16 cellular contexts compared by ENCODE assay signal in the genomic region with DNA sequence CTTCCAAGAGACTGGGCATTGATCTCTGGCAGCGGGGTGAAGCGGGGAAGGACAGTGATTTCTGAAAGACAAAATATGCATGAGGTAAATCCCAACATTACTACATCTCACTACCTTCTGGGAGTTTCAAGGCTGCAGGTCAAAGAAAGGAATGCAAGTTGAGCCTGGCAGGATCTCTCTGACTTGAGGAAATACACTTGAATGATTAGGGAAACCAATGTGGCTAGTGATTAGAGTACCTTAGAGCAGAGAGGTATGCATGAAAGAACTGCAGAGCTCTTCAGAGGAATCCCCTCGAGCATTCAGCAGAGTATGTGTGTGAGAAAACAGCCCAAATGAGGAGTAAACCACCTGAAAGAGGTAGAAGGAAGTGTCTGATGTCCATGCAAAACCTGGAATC.
DNase-seq lines count a peak whose midpoint lies in the region; ATAC-seq, FAIRE-seq and TF ChIP-seq lines count a peak whose summit lies in the region.
"Had no signal": no experiment of that assay in that cellular context is flagged by ENCODE, and none has a peak within 500 bp of the region (broad histone marks: within the 10 kb centered on the region; RNA-seq: fewer than 3 reads in every experiment).

No MANE protein-coding gene starts in this region.

- H3K18ac ChIP-seq in neuronal stem cell (ENCODE audit: low read length), result no peak overlapping the region

- peak overlapping the region; percentile 17 for H4K8ac ChIP-seq in neuronal stem cell (ENCODE audit: low read depth, low read length)

- no peak overlapping the region for H2BK15ac ChIP-seq in neuronal stem cell (ENCODE audit: low read length)

- H3K27me3 ChIP-seq in BLaER1 treated with 17β-estradiol and CSF1 and Interleukin-3, amounts not matched to agents 10 nM and 100 nM, result no peaks in the 10 kb centered on the region
- H3K27me3 ChIP-seq in neuronal stem cell (ENCODE audit: control insufficient read depth in 3 of 3, insufficient read depth in 3 of 3, low read depth in 1 of 3, low read length in 3 of 3), result no peaks in the 10 kb centered on the region

- H3K4me3 Mint-ChIP-seq in WTC11, result no peak overlapping the region
- H3K4me3 Mint-ChIP-seq: CD4-positive, alpha-beta T cell; HFFc6 had no signal

- H2BK120ac ChIP-seq in neuronal stem cell (ENCODE audit: low read depth, low read length), result no peak overlapping the region

- in situ Hi-C loops in KBM-7 (cut with MboI; ENCODE audit: low pct_unique_long_range_greater_than_20kb, low sequenced_read_pairs), result no loop called here

- peaks cover 7% of the 10 kb centered on the region for H3K4me1 Mint-ChIP-seq in WTC11

- H3K14ac ChIP-seq in neuronal stem cell (ENCODE audit: low read length), result no peak overlapping the region

- H2AK5ac ChIP-seq in neuronal stem cell (ENCODE audit: low read depth, low read length), result no peak overlapping the region

- no peaks in the 10 kb centered on the region for H3K36me3 ChIP-seq in BLaER1 treated with 17β-estradiol and CSF1 and Interleukin-3, amounts not matched to agents 10 nM and 100 nM
- H3K36me3 ChIP-seq in neuronal stem cell (replicated peaks in 1 of 2; ENCODE audit: control insufficient read depth in 2 of 2, insufficient read depth in 2 of 2, low read length in 2 of 2), result no peaks in the 10 kb centered on the region

- peaks cover 0 to 7% (median 2%) of the 10 kb centered on the region in 10 experiments; a peak in 6 of 20 replicates for H3K4me1 ChIP-seq in BLaER1 treated with 17β-estradiol and CSF1 and Interleukin-3, amounts not matched to agents 10 nM and 100 nM
- H3K4me1 ChIP-seq in neuronal stem cell (ENCODE audit: control insufficient read depth in 2 of 2, insufficient read depth in 1 of 2, low read depth in 1 of 2, low read length in 2 of 2), result no peaks in the 10 kb centered on the region

- H2BK12ac ChIP-seq in neuronal stem cell (ENCODE audit: low read length), result no peak overlapping the region

- H3K4me3 ChIP-seq in BLaER1 treated with 17β-estradiol and CSF1 and Interleukin-3, amounts not matched to agents 10 nM and 100 nM, result no peak overlapping the region
- no peak overlapping the region for H3K4me3 ChIP-seq in neuronal stem cell (ENCODE audit: low read length in 2 of 2)

- H3K27me3 Mint-ChIP-seq in WTC11 (ENCODE audit: low read depth), result no peaks in the 10 kb centered on the region
- H3K27me3 Mint-ChIP-seq: CD4-positive, alpha-beta T cell had no signal

- no peak overlapping the region for H3K27ac ChIP-seq in BLaER1 treated with 17β-estradiol and CSF1 and Interleukin-3, amounts not matched to agents 10 nM and 100 nM
- no peak overlapping the region for H3K27ac ChIP-seq in neuronal stem cell (replicated peaks; ENCODE audit: low read length)

- peak overlapping the region; percentile 75 for H3K27ac Mint-ChIP-seq in WTC11
- H3K27ac Mint-ChIP-seq: CD4-positive, alpha-beta T cell; HFFc6 had no signal

- no peak for TF ChIP-seq CTCF in WTC11 (IDR thresholded peaks at IDR 0.05)

- no CpG with 5 or more reads among the region's 3 CpGs for WGBS in neuronal stem cell (ENCODE audit: extremely low coverage in 2 of 2, insufficient read length in 2 of 2, insufficient replicate concordance in 1 of 2), 2 donors

- DNase-seq in WTC11 (ENCODE audit: low spot score), result no peak
- peak; percentile 5 for DNase-seq in iPS-NIHi11 (ENCODE audit: low spot score)
- DNase-seq in neuronal stem cell (ENCODE audit: low spot score), result no peak
- DNase-seq in HTR-8/SVneo (ENCODE audit: insufficient read length, low spot score), result no peak
- no peak for DNase-seq in KBM-7
- no peak for DNase-seq in NCI-H1105 treated with DMSO at 0.1 percent for 48 hours (lab: John Stamatoyannopoulos, UW)
- DNase-seq: 8988T; AML-193; C1 segment of cervical spinal cord; Calu3; CD4-positive, alpha-beta T cell; DMS 273 treated with DMSO at 0.1 percent for 48 hours; HCEC 1CT; HFFc6 had no signal

- H3K79me1 ChIP-seq in neuronal stem cell (ENCODE audit: low read depth, low read length), result no peaks in the 10 kb centered on the region

- peak; percentile 73 for ATAC-seq in WTC11

- H4K20me1 ChIP-seq in BLaER1 treated with 17β-estradiol and CSF1 and Interleukin-3, amounts not matched to agents 10 nM and 100 nM, result no peaks in the 10 kb centered on the region

- no peak overlapping the region for H2BK5ac ChIP-seq in neuronal stem cell (ENCODE audit: low read length)

- POLR2A ChIA-PET in WTC11 (lab: Charles Lee), result no interaction called here

- no peaks in the 10 kb centered on the region for H3K9me3 ChIP-seq in BLaER1 treated with 17β-estradiol and CSF1 and Interleukin-3, amounts not matched to agents 10 nM and 100 nM (replicated peaks in 1 of 11)
- no peaks in the 10 kb centered on the region for H3K9me3 ChIP-seq in neuronal stem cell (replicated peaks in 1 of 2; ENCODE audit: control insufficient read depth in 2 of 2, insufficient read depth in 1 of 2, low read depth in 1 of 2, low read length in 2 of 2)

- no peak overlapping the region for H3K9ac ChIP-seq in BLaER1 treated with 17β-estradiol and CSF1 and Interleukin-3, amounts not matched to agents 10 nM and 100 nM
- no peak overlapping the region for H3K9ac ChIP-seq in neuronal stem cell (ENCODE audit: low read depth, low read length, poor library complexity)

- H3K4ac ChIP-seq in neuronal stem cell (ENCODE audit: low read length), result no peak overlapping the region

- H2AFZ ChIP-seq in neuronal stem cell (ENCODE audit: low read length), result no peak overlapping the region

- H3K23ac ChIP-seq in neuronal stem cell (ENCODE audit: low read depth, low read length, poor library complexity), result no peak overlapping the region

- no peak overlapping the region for H4K91ac ChIP-seq in neuronal stem cell (ENCODE audit: low read depth, low read length, poor library complexity)

- no peaks in the 10 kb centered on the region for H3K36me3 Mint-ChIP-seq in WTC11

- CTCF ChIA-PET in WTC11 (lab: Charles Lee), result no interaction called here

- no peaks in the 10 kb centered on the region for H3K9me3 Mint-ChIP-seq in WTC11
- H3K9me3 Mint-ChIP-seq: HFFc6 had no signal

- FAIRE-seq in HTR-8/SVneo (lab: Jason Lieb, UNC), result no peak
- FAIRE-seq: GM18507 had no signal

- peak overlapping the region in 7 of 11 experiments; percentile 0 to 26 (median 14); a peak in 9 of 22 replicates for H3K4me2 ChIP-seq in BLaER1 treated with 17β-estradiol and CSF1 and Interleukin-3, amounts not matched to agents 10 nM and 100 nM
- H3K4me2 ChIP-seq in neuronal stem cell (ENCODE audit: insufficient read depth, low read length, poor library complexity, severe bottlenecking), result no peak overlapping the region

TF ChIP-seq in WTC11, 78 proteins besides CTCF, POLR2A, EP300 and RAD21 (continues in another document):
- TF ChIP-seq, protein P1, sequence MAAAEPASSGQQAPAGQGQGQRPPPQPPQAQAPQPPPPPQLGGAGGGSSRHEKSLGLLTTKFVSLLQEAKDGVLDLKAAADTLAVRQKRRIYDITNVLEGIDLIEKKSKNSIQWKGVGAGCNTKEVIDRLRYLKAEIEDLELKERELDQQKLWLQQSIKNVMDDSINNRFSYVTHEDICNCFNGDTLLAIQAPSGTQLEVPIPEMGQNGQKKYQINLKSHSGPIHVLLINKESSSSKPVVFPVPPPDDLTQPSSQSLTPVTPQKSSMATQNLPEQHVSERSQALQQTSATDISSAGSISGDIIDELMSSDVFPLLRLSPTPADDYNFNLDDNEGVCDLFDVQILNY (CRISPR knock-in tag; IDR thresholded peaks at IDR 0.05), result no peak
- TF ChIP-seq, protein P2, sequence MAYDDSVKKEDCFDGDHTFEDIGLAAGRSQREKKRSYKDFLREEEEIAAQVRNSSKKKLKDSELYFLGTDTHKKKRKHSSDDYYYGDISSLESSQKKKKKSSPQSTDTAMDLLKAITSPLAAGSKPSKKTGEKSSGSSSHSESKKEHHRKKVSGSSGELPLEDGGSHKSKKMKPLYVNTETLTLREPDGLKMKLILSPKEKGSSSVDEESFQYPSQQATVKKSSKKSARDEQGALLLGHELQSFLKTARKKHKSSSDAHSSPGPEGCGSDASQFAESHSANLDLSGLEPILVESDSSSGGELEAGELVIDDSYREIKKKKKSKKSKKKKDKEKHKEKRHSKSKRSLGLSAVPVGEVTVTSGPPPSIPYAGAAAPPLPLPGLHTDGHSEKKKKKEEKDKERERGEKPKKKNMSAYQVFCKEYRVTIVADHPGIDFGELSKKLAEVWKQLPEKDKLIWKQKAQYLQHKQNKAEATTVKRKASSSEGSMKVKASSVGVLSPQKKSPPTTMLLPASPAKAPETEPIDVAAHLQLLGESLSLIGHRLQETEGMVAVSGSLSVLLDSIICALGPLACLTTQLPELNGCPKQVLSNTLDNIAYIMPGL (CRISPR knock-in tag; IDR thresholded peaks at IDR 0.05), result no peak
- TF ChIP-seq, protein P3, sequence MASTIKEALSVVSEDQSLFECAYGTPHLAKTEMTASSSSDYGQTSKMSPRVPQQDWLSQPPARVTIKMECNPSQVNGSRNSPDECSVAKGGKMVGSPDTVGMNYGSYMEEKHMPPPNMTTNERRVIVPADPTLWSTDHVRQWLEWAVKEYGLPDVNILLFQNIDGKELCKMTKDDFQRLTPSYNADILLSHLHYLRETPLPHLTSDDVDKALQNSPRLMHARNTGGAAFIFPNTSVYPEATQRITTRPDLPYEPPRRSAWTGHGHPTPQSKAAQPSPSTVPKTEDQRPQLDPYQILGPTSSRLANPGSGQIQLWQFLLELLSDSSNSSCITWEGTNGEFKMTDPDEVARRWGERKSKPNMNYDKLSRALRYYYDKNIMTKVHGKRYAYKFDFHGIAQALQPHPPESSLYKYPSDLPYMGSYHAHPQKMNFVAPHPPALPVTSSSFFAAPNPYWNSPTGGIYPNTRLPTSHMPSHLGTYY (CRISPR knock-in tag; IDR thresholded peaks at IDR 0.05), result no peak
- TF ChIP-seq CREB1 (CRISPR knock-in tag; IDR thresholded peaks at IDR 0.05), result no peak
- TF ChIP-seq TCF7 (CRISPR knock-in tag; IDR thresholded peaks at IDR 0.05; ENCODE audit: low read depth), result no peak
- TF ChIP-seq, protein P4, sequence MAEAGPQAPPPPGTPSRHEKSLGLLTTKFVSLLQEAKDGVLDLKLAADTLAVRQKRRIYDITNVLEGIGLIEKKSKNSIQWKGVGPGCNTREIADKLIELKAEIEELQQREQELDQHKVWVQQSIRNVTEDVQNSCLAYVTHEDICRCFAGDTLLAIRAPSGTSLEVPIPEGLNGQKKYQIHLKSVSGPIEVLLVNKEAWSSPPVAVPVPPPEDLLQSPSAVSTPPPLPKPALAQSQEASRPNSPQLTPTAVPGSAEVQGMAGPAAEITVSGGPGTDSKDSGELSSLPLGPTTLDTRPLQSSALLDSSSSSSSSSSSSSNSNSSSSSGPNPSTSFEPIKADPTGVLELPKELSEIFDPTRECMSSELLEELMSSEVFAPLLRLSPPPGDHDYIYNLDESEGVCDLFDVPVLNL (CRISPR knock-in tag; IDR thresholded peaks at IDR 0.05; ENCODE audit: borderline replicate concordance, low read depth), result no peak
- TF ChIP-seq GRHL2 (CRISPR knock-in tag; IDR thresholded peaks at IDR 0.05; ENCODE audit: insufficient replicate concordance, severe bottlenecking), result no peak
- TF ChIP-seq TEAD1 (CRISPR knock-in tag; IDR thresholded peaks at IDR 0.05), result no peak
